15 cellular contexts compared by ENCODE assay signal in the genomic region with DNA sequence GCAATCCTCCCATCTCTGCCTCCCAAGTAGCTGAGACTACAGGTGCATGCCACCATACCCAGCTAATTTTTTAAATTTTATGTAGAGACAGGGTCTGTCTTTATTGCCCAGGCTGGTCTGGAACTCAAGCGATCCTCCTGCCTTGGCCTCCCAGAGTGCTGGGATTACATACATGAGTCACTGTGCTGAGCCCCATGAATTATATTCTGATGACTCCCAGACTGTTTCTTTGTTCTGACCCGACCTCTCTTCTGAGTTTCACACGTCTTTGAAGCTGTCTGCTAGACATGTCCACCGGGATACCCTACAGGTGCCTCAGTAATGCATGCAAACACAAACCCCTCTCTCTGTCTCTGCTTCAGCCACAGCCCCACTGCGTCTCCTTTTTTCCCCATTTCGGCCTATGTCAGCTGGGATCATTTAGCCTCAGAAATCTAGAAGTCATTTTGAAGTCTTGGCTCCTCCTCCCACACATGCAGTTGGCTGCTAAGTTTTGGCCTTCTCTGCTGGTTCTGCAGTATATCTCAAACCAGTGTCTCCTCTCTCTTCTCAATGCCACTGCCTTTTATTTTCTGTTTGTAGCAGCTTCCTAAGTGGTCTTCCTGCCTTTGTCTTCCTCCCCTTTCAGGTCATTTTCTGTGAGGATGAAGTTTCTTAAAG. TPM values are rescaled to one million over a fixed set of nuclear protein-coding genes. Genes with fewer than 3 reads are reported as not detected.
DNase-seq lines count a peak whose midpoint lies in the region; ATAC-seq and TF ChIP-seq lines count a peak whose summit lies in the region.
"Had no signal": no experiment of that assay in that cellular context is flagged by ENCODE, and none has a peak within 500 bp of the region (broad histone marks: within the 10 kb centered on the region; RNA-seq: fewer than 3 reads in every experiment).

No MANE protein-coding gene starts in this region.

- no peak for DNase-seq in T-helper 2 cell treated with Interferon-gamma antibody and Interleukin-4, amounts not matched to agents 5 μg/mL and 100 μg/mL, for 36 hours (ENCODE audit: low spot score)
- DNase-seq in T-helper 2 cell, result no peak
- peak; percentile 62 for DNase-seq in GM23248
- no peak for DNase-seq in central memory CD8-positive, alpha-beta T cell (ENCODE audit: low spot score in 2 of 2)
- no peak for DNase-seq in naive thymus-derived CD8-positive, alpha-beta T cell
- no peak for DNase-seq in NCI-H146 (lab: John Stamatoyannopoulos, UW)
- no peak for DNase-seq in hepatocyte (ENCODE audit: low spot score)
- DNase-seq: Calu3, lower lobe of right lung, ovary had no signal

- no peak for TF ChIP-seq CTCF in hepatocyte (IDR thresholded peaks at IDR 0.05; ENCODE audit: poor library complexity)

- POLR2A ChIA-PET in naive thymus-derived CD8-positive, alpha-beta T cell (lab: Charles Lee), result interaction anchor here (0.6 to 7.8 kb wide), 2 partner anchors 22 to 45 kb away, joined by 4 to 115 read pairs; a partner anchor contains a TSS

- no peak overlapping the region for H3K9ac ChIP-seq in GM23248

- H4K20me1 ChIP-seq in GM23248 (ENCODE audit: insufficient read depth), result peaks cover 17% of the 10 kb centered on the region; the same call in 1 of the 2 replicates
- peaks cover 25% of the 10 kb centered on the region for H4K20me1 ChIP-seq in hepatocyte (ENCODE audit: insufficient read depth, poor library complexity, severe bottlenecking)

- H3K4me2 ChIP-seq in GM23248 (ENCODE audit: unreplicated experiment) (peak overlapping the region; percentile 16), hepatocyte (no peak overlapping the region)

- H3K4me1 Mint-ChIP-seq in T-helper 2 cell treated with Interferon-gamma antibody and Interleukin-4, amounts not matched to agents 5 μg/mL and 100 μg/mL, for 36 hours (ENCODE audit: low read depth), result peaks cover 67% of the 10 kb centered on the region
- H3K4me1 Mint-ChIP-seq in central memory CD8-positive, alpha-beta T cell, result peaks cover 67% of the 10 kb centered on the region
- peaks cover 48 to 88% (median 74%) of the 10 kb centered on the region in 4 donors for H3K4me1 Mint-ChIP-seq in naive thymus-derived CD8-positive, alpha-beta T cell

- H3K36me3 ChIP-seq in GM23248 (ENCODE audit: low read depth) (no peaks in the 10 kb centered on the region), hepatocyte (replicated peaks; ENCODE audit: insufficient read depth, low read depth) (no peaks in the 10 kb centered on the region)
- H3K36me3 ChIP-seq: ovary had no signal

- H2AFZ ChIP-seq in GM23248 (no peak overlapping the region), hepatocyte (no peak overlapping the region)

- in situ Hi-C loops in GM23248 (cut with MboI), result no loop called here

- peaks cover 95% of the 10 kb centered on the region for H3K79me2 ChIP-seq in GM23248 (ENCODE audit: insufficient read depth)
- peaks cover 66% of the 10 kb centered on the region for H3K79me2 ChIP-seq in hepatocyte

- H3F3A ChIP-seq in GM23248 (ENCODE audit: insufficient read depth), result peaks cover 20% of the 10 kb centered on the region

- no peak for ATAC-seq in central memory CD8-positive, alpha-beta T cell (replicated peaks; ENCODE audit: extremely low read depth, poor library complexity, severe bottlenecking)
- ATAC-seq in naive thymus-derived CD8-positive, alpha-beta T cell, result no peak
- ATAC-seq in HG03108 (IDR thresholded peaks at IDR 0.05; ENCODE audit: unreplicated experiment), result no peak
- ATAC-seq: lower lobe of right lung, Panc1 had no signal

- no peak overlapping the region for H3K4me3 Mint-ChIP-seq in T-helper 2 cell treated with Interferon-gamma antibody and Interleukin-4, amounts not matched to agents 5 μg/mL and 100 μg/mL, for 36 hours
- peak overlapping the region; percentile 57 for H3K4me3 Mint-ChIP-seq in central memory CD8-positive, alpha-beta T cell
- H3K4me3 Mint-ChIP-seq in naive thymus-derived CD8-positive, alpha-beta T cell, result peak overlapping the region; percentile 12 to 98 (median 61)
- H3K4me3 Mint-ChIP-seq: stimulated activated naive CD8-positive, alpha-beta T cell treated with anti-CD3 and anti-CD28 coated beads, Interleukin-15, Interleukin-2, amounts not matched to agents 100 ng/mL and 50 ng/mL, for 24 hours had no signal

- H3K27ac ChIP-seq in GM23248, result peak overlapping the region; percentile 55
- H3K27ac ChIP-seq in hepatocyte, result no peak overlapping the region
- H3K27ac ChIP-seq: 22Rv1, lower lobe of right lung, ovary had no signal

- H3K27me3 ChIP-seq in GM23248 (replicated peaks; ENCODE audit: insufficient read depth) (no peaks in the 10 kb centered on the region), hepatocyte (no peaks in the 10 kb centered on the region)
- H3K27me3 ChIP-seq: ovary had no signal

- peak overlapping the region; percentile 28 for H3K27ac Mint-ChIP-seq in T-helper 2 cell treated with Interferon-gamma antibody and Interleukin-4, amounts not matched to agents 5 μg/mL and 100 μg/mL, for 36 hours
- H3K27ac Mint-ChIP-seq in central memory CD8-positive, alpha-beta T cell (ENCODE audit: low read depth), result peak overlapping the region; percentile 72
- H3K27ac Mint-ChIP-seq in naive thymus-derived CD8-positive, alpha-beta T cell, result peak overlapping the region in 8 of 10 donors; percentile 27 to 84 (median 56)
- H3K27ac Mint-ChIP-seq: stimulated activated naive CD8-positive, alpha-beta T cell treated with anti-CD3 and anti-CD28 coated beads, Interleukin-15, Interleukin-2, amounts not matched to agents 100 ng/mL and 50 ng/mL, for 24 hours had no signal

- H3K4me3 ChIP-seq in GM23248, result no peak overlapping the region
- no peak overlapping the region for H3K4me3 ChIP-seq in hepatocyte
- H3K4me3 ChIP-seq: lower lobe of right lung, ovary, skin epidermis had no signal

- H3K4me1 ChIP-seq in GM23248 (ENCODE audit: insufficient read depth) (peaks cover 37% of the 10 kb centered on the region), hepatocyte (ENCODE audit: insufficient read depth) (peaks cover 13% of the 10 kb centered on the region)

- H3K9me3 ChIP-seq in GM23248 (ENCODE audit: low read depth) (no peaks in the 10 kb centered on the region), hepatocyte (ENCODE audit: low read depth) (no peaks in the 10 kb centered on the region)
- H3K9me3 ChIP-seq: lower lobe of right lung, ovary had no signal

- peaks cover 14% of the 10 kb centered on the region for H3K36me3 Mint-ChIP-seq in T-helper 2 cell treated with Interferon-gamma antibody and Interleukin-4, amounts not matched to agents 5 μg/mL and 100 μg/mL, for 36 hours (ENCODE audit: low read depth)
- H3K36me3 Mint-ChIP-seq in central memory CD8-positive, alpha-beta T cell (ENCODE audit: insufficient read depth), result peaks cover 11% of the 10 kb centered on the region
- H3K36me3 Mint-ChIP-seq in naive thymus-derived CD8-positive, alpha-beta T cell, result peaks cover 0 to 10% (median 0%) of the 10 kb centered on the region in 3 donors

- WGBS in GM23248 (ENCODE audit: low coverage in 1 of 2, low lambda C conversion rate in 2 of 2, missing lambda C conversion rate in 2 of 2), 2 experiments, result 11 to 20% methylated on average over 6 of the region's 6 CpGs
- WGBS in hepatocyte (ENCODE audit: low lambda C conversion rate, missing lambda C conversion rate), result 78% methylated on average over 6 of the region's 6 CpGs

- H3K9me3 Mint-ChIP-seq in T-helper 2 cell treated with Interferon-gamma antibody and Interleukin-4, amounts not matched to agents 5 μg/mL and 100 μg/mL, for 36 hours, result no peaks in the 10 kb centered on the region
- H3K9me3 Mint-ChIP-seq in central memory CD8-positive, alpha-beta T cell, result no peaks in the 10 kb centered on the region
- H3K9me3 Mint-ChIP-seq in naive thymus-derived CD8-positive, alpha-beta T cell, result no peaks in the 10 kb centered on the region
- H3K9me3 Mint-ChIP-seq: stimulated activated naive CD8-positive, alpha-beta T cell treated with anti-CD3 and anti-CD28 coated beads, Interleukin-15, Interleukin-2, amounts not matched to agents 100 ng/mL and 50 ng/mL, for 24 hours had no signal

- H3K9me2 ChIP-seq in GM23248 (ENCODE audit: insufficient read depth) (no peaks in the 10 kb centered on the region), hepatocyte (replicated peaks; ENCODE audit: insufficient read depth) (no peaks in the 10 kb centered on the region)

- no peaks in the 10 kb centered on the region for H3K27me3 Mint-ChIP-seq in T-helper 2 cell treated with Interferon-gamma antibody and Interleukin-4, amounts not matched to agents 5 μg/mL and 100 μg/mL, for 36 hours (ENCODE audit: low read depth)
- no peaks in the 10 kb centered on the region for H3K27me3 Mint-ChIP-seq in central memory CD8-positive, alpha-beta T cell
- H3K27me3 Mint-ChIP-seq in naive thymus-derived CD8-positive, alpha-beta T cell, result no peaks in the 10 kb centered on the region
- H3K27me3 Mint-ChIP-seq: stimulated activated naive CD8-positive, alpha-beta T cell treated with anti-CD3 and anti-CD28 coated beads, Interleukin-15, Interleukin-2, amounts not matched to agents 100 ng/mL and 50 ng/mL, for 24 hours had no signal

RNA-seq across cellular contexts. Expression of a gene that starts 4.8 kb away (rescaled TPM):
- 36.9 and 40.3 TPM in 2 replicates for total RNA-seq in GM23248 (2014; rRNA removed; shearing (Covaris generic))
- polyA plus RNA-seq in GM23248 (2016; fragmentation: Nextera tagmentation; extraction: Ambion mirVana), result 27.4 and 28.7 TPM in 2 replicates
- 10 to 100 TPM; 66.4 to 70.1 TPM for total RNA-seq in naive thymus-derived CD8-positive, alpha-beta T cell
- polyA plus RNA-seq in naive thymus-derived CD8-positive, alpha-beta T cell, result 10 to 100 TPM; 47.8 to 62.5 (median 57.7) TPM
- 25.7 and 28.2 TPM in 2 replicates for total RNA-seq in hepatocyte
- 29.5 and 37.3 TPM in 2 replicates for polyA plus RNA-seq in hepatocyte

RNA-seq across cellular contexts. Expression of a gene that starts 5.5 kb away (rescaled TPM):
- total RNA-seq in GM23248 (2014; rRNA removed; shearing (Covaris generic)), result 9.0 and 13.3 TPM in 2 replicates
- 13.6 and 16.3 TPM in 2 replicates for polyA plus RNA-seq in GM23248 (2016; fragmentation: Nextera tagmentation; extraction: Ambion mirVana)
- 10 to 100 TPM; 42.6 to 43.5 TPM for total RNA-seq in naive thymus-derived CD8-positive, alpha-beta T cell
- polyA plus RNA-seq in naive thymus-derived CD8-positive, alpha-beta T cell, result 10 to 100 TPM; 11.2 to 16.5 (median 14.2) TPM
- total RNA-seq in hepatocyte, result 9.5 and 16.5 TPM in 2 replicates
- 5.8 and 8.8 TPM in 2 replicates for polyA plus RNA-seq in hepatocyte

RNA-seq across cellular contexts. Expression of a gene that starts 23.9 kb away (rescaled TPM):
- total RNA-seq in GM23248 (2014; rRNA removed; shearing (Covaris generic)), result 24.3 and 25.6 TPM in 2 replicates
- polyA plus RNA-seq in GM23248 (2016; fragmentation: Nextera tagmentation; extraction: Ambion mirVana) (44.2 and 49.8 TPM in 2 replicates), hepatocyte (56.4 and 59.8 TPM in 2 replicates)
- 10 to 100 TPM; 79.0 to 79.6 TPM for total RNA-seq in naive thymus-derived CD8-positive, alpha-beta T cell
- polyA plus RNA-seq in naive thymus-derived CD8-positive, alpha-beta T cell, result 100 to 1,000 TPM; 172 to 207 (median 197) TPM
- total RNA-seq in hepatocyte, result 42.3 and 45.7 TPM in 2 replicates

RNA-seq across cellular contexts. Expression of a gene that starts 24.1 kb away (rescaled TPM):
- total RNA-seq in GM23248 (2014; rRNA removed; shearing (Covaris generic)), result 18.9 and 26.7 TPM in 2 replicates
- polyA plus RNA-seq in GM23248 (2016; fragmentation: Nextera tagmentation; extraction: Ambion mirVana), result 18.5 and 19.4 TPM in 2 replicates
- 10 to 100 TPM; 37.2 to 40.2 TPM for total RNA-seq in naive thymus-derived CD8-positive, alpha-beta T cell
- polyA plus RNA-seq in naive thymus-derived CD8-positive, alpha-beta T cell, result 10 to 100 TPM; 21.0 to 24.0 (median 22.6) TPM
- 18.9 and 22.6 TPM in 2 replicates for total RNA-seq in hepatocyte
- polyA plus RNA-seq in hepatocyte, result 19.6 and 21.6 TPM in 2 replicates

RNA-seq across cellular contexts. Expression of a gene that starts 46.9 kb away (rescaled TPM):
- total RNA-seq in GM23248 (2014; rRNA removed; shearing (Covaris generic)), result not detected in 2 replicates
- polyA plus RNA-seq in GM23248 (2016; fragmentation: Nextera tagmentation; extraction: Ambion mirVana), result not detected in 2 replicates
- total RNA-seq in naive thymus-derived CD8-positive, alpha-beta T cell, result 1 to 10 TPM; 1.2 TPM
- 1 to 10 TPM; 2.0 to 2.5 (median 2.2) TPM for polyA plus RNA-seq in naive thymus-derived CD8-positive, alpha-beta T cell
- 0.17 TPM in 1 of 2 replicates, not detected in the other for total RNA-seq in hepatocyte
- polyA plus RNA-seq in hepatocyte, result not detected in 2 replicates
- total RNA-seq: Calu3 had no signal
